11 cellular contexts compared by ENCODE assay signal in the genomic region with DNA sequence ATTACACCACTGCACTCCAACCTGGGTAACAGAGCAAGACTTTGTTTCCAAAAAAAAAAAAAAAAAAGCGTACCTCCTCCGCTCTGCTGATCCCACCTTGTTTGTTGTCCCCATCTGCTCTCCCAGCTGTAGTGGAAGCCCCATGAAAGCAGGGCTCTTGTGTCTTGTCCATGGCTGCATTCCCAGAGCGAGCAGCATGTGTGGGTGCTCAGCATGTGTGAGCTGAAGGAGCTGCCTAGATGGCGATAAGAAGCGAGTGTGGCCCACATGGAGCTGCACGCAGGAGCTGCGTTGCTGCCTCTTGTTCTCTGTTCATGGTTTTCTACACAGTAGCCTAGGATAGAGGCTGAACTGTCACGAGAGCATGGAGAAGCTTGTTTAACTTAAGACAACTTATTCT.
"Had no signal": no experiment of that assay in that cellular context is flagged by ENCODE, and none has a peak within 500 bp of the region (broad histone marks: within the 10 kb centered on the region; RNA-seq: fewer than 3 reads in every experiment).

No MANE protein-coding gene starts in this region.

- H3K4me1 ChIP-seq: breast epithelium, foreskin keratinocyte, vagina had no signal

- H3K27ac ChIP-seq: breast epithelium, foreskin keratinocyte, ovary, stomach, thoracic aorta, vagina, WERI-Rb-1 had no signal

- H3K9me3 ChIP-seq: breast epithelium, ovary, stomach, thoracic aorta, vagina had no signal

- H3K27me3 ChIP-seq: breast epithelium, foreskin keratinocyte, ovary, stomach, vagina had no signal

- H3K36me3 ChIP-seq: breast epithelium, ovary, stomach, thoracic aorta, vagina had no signal

- H3K4me3 ChIP-seq: breast epithelium, ovary, stomach, thoracic aorta, vagina had no signal

- DNase-seq: activated CD4-positive, alpha-beta T cell treated with anti-CD3 and anti-CD28 coated beads for 4 hours; activated CD8-positive, alpha-beta memory T cell treated with anti-CD3 and anti-CD28 coated beads for 24 hours; foreskin keratinocyte; ovary; stimulated activated CD4-positive, alpha-beta T cell treated with anti-CD3 and anti-CD28 coated beads, Interleukin-4, amount 100 ng/mL, for 4 hours; stomach; SW 1271; WERI-Rb-1 had no signal
